Comparison of ENCODE assay signal across 22 cellular contexts in the genomic region with DNA sequence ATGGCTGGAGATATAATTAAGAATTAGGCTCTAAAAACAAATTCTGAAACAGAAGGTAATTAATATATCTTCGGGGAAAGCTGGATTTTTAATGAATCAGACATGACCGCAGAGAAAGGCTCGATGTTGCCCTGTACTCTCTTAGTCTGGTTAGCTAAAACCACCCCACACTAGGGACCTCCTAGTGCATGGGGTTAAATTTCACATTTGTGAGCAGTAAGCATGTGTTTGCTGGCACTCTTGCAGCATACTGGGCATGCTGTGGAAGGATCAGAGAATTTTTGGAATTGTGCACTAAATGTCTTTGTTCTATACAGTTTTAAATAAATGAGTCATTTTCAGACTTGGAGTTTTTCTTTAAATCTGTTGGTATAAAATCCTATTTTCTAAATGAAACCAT.
"Had no signal": no experiment of that assay in that cellular context is flagged by ENCODE, and none has a peak within 500 bp of the region (broad histone marks: within the 10 kb centered on the region; RNA-seq: fewer than 3 reads in every experiment).

No MANE protein-coding gene starts in this region.

- H3K4me1 Mint-ChIP-seq: activated naive CD8-positive, alpha-beta T cell treated with anti-CD3 and anti-CD28 coated beads, Interleukin-2, amount 50 U/mL, for 24 hours; central memory CD8-positive, alpha-beta T cell; naive B cell had no signal

- DNase-seq: activated CD4-positive, alpha-beta memory T cell treated with anti-CD3 and anti-CD28 coated beads for 36 hours; activated CD4-positive, alpha-beta T cell treated with anti-CD3 and anti-CD28 coated beads for 48 hours; activated effector memory CD4-positive, alpha-beta T cell treated with Interleukin-2 at 50 U/mL for 16 hours; activated naive CD4-positive, alpha-beta T cell treated with anti-CD3 and anti-CD28 coated beads, Interleukin-2, amount 50 U/mL, for 16 hours; activated naive CD8-positive, alpha-beta T cell treated with anti-CD3 and anti-CD28 coated beads, Interleukin-2, amount 50 U/mL, for 24 hours; activated T-cell treated with anti-CD3 and anti-CD28 coated beads, Interleukin-2, amount 50 U/mL, for 72 hours; anterior cingulate cortex; effector memory CD4-positive, alpha-beta T cell; foreskin keratinocyte; kidney; lower lobe of right lung; mucosa of descending colon; naive B cell; nucleus accumbens; posterior cingulate gyrus; sigmoid colon; spleen; stimulated activated CD4-positive, alpha-beta T cell treated with anti-CD3 and anti-CD28 coated beads, Interleukin-4, amount 100 ng/mL, for 1 hour; stimulated activated naive CD4-positive, alpha-beta T cell had no signal

- H3K27me3 ChIP-seq: foreskin keratinocyte, sigmoid colon, spleen had no signal

- H3K9me3 Mint-ChIP-seq: activated CD4-positive, alpha-beta memory T cell treated with anti-CD3 and anti-CD28 coated beads for 36 hours; activated naive CD8-positive, alpha-beta T cell treated with anti-CD3 and anti-CD28 coated beads, Interleukin-2, amount 50 U/mL, for 24 hours had no signal

- H3K4me1 ChIP-seq: breast epithelium, lower lobe of right lung, sigmoid colon, spleen had no signal

- FAIRE-seq: kidney had no signal

- H3K27me3 Mint-ChIP-seq: activated CD4-positive, alpha-beta memory T cell treated with anti-CD3 and anti-CD28 coated beads for 36 hours; activated naive CD8-positive, alpha-beta T cell treated with anti-CD3 and anti-CD28 coated beads, Interleukin-2, amount 50 U/mL, for 24 hours; central memory CD8-positive, alpha-beta T cell; naive B cell had no signal

- H3K36me3 Mint-ChIP-seq: activated CD4-positive, alpha-beta memory T cell treated with anti-CD3 and anti-CD28 coated beads for 36 hours; naive B cell had no signal

- H3K9me3 ChIP-seq: breast epithelium, lower lobe of right lung, mucosa of descending colon, sigmoid colon, spleen had no signal

- H3K27ac ChIP-seq: breast epithelium, foreskin keratinocyte, lower lobe of right lung, sigmoid colon, spleen had no signal

- H3K4me3 ChIP-seq: breast epithelium, lower lobe of right lung, mucosa of descending colon, sigmoid colon, spleen had no signal

- ATAC-seq: activated naive CD8-positive, alpha-beta T cell treated with anti-CD3 and anti-CD28 coated beads, Interleukin-2, amount 50 U/mL, for 24 hours; activated T-cell treated with anti-CD3 and anti-CD28 coated beads, Interleukin-2, amount 50 U/mL, for 72 hours; foreskin keratinocyte; left lobe of liver; lower lobe of right lung; mucosa of descending colon had no signal

- H3K4me3 Mint-ChIP-seq: activated CD4-positive, alpha-beta memory T cell treated with anti-CD3 and anti-CD28 coated beads for 36 hours; activated naive CD8-positive, alpha-beta T cell treated with anti-CD3 and anti-CD28 coated beads, Interleukin-2, amount 50 U/mL, for 24 hours; activated T-cell treated with anti-CD3 and anti-CD28 coated beads, Interleukin-2, amount 50 U/mL, for 72 hours; central memory CD8-positive, alpha-beta T cell; naive B cell had no signal

- H3K27ac Mint-ChIP-seq: activated CD4-positive, alpha-beta memory T cell treated with anti-CD3 and anti-CD28 coated beads for 36 hours; activated naive CD8-positive, alpha-beta T cell treated with anti-CD3 and anti-CD28 coated beads, Interleukin-2, amount 50 U/mL, for 24 hours; activated T-cell treated with anti-CD3 and anti-CD28 coated beads, Interleukin-2, amount 50 U/mL, for 72 hours; naive B cell had no signal

- H3K36me3 ChIP-seq: breast epithelium, lower lobe of right lung, sigmoid colon, spleen had no signal
